In the genomic region with DNA sequence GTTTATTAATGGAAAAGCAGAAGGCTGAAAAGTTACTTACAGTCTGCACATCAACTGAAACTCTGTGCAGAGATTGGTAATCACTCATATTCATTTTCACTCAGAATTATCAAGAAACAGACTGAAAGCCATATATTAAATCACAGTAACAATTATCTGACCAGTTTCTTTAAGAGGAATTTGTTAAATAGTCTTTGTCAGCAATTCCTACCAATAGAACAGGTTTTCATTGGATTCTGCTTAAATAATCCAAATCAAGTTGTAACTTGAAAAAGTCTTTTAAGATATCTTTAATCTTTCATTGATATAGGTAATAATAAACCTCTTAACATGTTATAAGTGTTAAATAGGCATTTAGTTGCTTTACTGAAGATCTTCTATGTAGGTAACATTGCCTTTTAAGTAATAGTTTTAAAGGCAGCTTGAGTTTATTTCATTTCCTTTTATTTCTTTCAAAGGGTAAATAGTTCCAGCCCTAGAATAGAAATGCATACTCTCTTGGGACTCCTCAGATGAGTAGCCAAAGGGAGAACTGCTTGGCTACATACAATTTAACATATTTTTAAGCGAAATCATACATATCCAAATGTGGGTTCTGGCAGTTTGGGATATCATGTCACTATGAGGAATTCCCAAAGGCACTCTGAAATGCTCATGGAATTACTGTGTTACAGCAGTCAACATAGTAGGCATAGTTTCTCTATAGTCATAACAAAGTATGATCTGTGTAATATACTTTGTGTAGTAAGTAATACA, we compare ENCODE assay signal across 19 cellular contexts.
"Had no signal": no experiment of that assay in that cellular context is flagged by ENCODE, and none has a peak within 500 bp of the region (broad histone marks: within the 10 kb centered on the region; RNA-seq: fewer than 3 reads in every experiment).

No MANE protein-coding gene starts in this region.

- H3K27me3 ChIP-seq: gastrocnemius medialis, stomach, testis had no signal

- H3K4me1 ChIP-seq: gastrocnemius medialis, stomach, testis had no signal

- H3K27ac ChIP-seq: stomach, testis had no signal

- DNase-seq: activated CD4-positive, alpha-beta memory T cell treated with anti-CD3 and anti-CD28 coated beads, Interleukin-2, amount 10 ng/mL, durations not matched to agents 7 days and 5 days; activated CD4-positive, alpha-beta T cell treated with anti-CD3 and anti-CD28 coated beads for 48 hours; activated CD4-positive, CD25-positive, alpha-beta regulatory T cell; activated CD8-positive, alpha-beta memory T cell treated with anti-CD3 and anti-CD28 coated beads, Interleukin-2, amount 10 ng/mL, durations not matched to agents 7 days and 5 days; amniotic stem cell; central memory CD4-positive, alpha-beta T cell; cortex of kidney; effector CD4-positive, alpha-beta T cell; gastrocnemius medialis; head of caudate nucleus; occipital lobe; right cardiac atrium; stimulated activated CD4-positive, alpha-beta T cell treated with anti-CD3 and anti-CD28 coated beads, Interleukin-4, amount 100 ng/mL, for 1 hour; stomach; T1000; testis had no signal

- H3K36me3 ChIP-seq: gastrocnemius medialis, stomach had no signal

- H3K4me3 ChIP-seq: gastrocnemius medialis, smooth muscle cell, stomach, testis had no signal

- H3K9me3 ChIP-seq: gastrocnemius medialis, testis had no signal

- ATAC-seq: activated CD8-positive, alpha-beta memory T cell treated with anti-CD3 and anti-CD28 coated beads, Interleukin-2, amount 10 ng/mL, durations not matched to agents 7 days and 5 days; esophagus mucosa; gastrocnemius medialis; right cardiac atrium; stimulated activated effector memory CD8-positive, alpha-beta T cell treated with anti-CD3 and anti-CD28 coated beads, Interleukin-12 subunit alpha, Interleukin-12 subunit beta, amount 100 ng/mL, for 72 hours had no signal
